Comparison of ENCODE assay signal across 15 cellular contexts in the genomic region with DNA sequence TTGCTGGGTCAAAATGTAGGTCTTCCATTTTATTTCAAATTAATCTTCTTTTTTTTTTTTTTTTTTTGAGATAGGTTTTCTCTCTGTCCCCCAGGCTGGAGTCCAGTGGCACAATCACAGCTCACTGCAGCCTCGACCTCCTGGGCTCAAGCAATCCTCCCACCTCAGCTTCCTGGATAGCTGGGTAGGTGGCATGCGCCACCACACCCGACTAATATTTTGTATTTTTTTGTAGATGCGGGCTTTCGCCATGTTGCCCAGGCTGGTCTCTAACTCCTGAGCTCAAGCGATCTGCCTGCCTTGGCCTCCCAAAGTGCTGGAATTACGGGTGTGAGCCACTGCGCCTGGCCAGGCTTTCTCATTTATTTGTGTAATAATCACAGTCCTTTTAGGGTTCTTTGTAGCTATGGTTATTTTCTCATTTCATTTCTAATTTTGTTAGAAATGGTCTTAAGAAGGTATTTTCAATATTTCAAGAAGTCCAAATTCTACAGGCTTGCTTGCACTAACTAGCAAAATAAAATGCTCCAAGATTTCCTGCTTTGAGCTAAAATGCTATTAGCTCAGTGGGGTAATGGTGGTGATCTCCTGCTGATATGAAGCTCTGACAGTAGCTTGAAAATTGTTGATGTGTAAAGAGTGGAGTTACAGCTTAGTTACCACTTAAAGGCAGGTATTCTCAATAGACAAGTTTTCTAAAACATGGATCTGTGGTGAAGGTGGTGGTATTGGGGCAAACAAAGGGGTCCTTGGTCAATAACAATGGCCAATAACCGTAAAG. TPM values are rescaled to one million over a fixed set of nuclear protein-coding genes. Genes with fewer than 3 reads are reported as not detected.
DNase-seq lines count a peak whose midpoint lies in the region; ATAC-seq, FAIRE-seq and TF ChIP-seq lines count a peak whose summit lies in the region.
"Had no signal": no experiment of that assay in that cellular context is flagged by ENCODE, and none has a peak within 500 bp of the region (broad histone marks: within the 10 kb centered on the region; RNA-seq: fewer than 3 reads in every experiment).

No MANE protein-coding gene starts in this region.

- H4K8ac ChIP-seq in IMR-90 (ENCODE audit: low read depth in 2 of 2, low read length in 2 of 2) (no peak overlapping the region), neuronal stem cell (ENCODE audit: low read depth, low read length) (no peak overlapping the region)

- FAIRE-seq in A549 (lab: Jason Lieb, UNC), result no peak
- FAIRE-seq: GM12892, GM19239 had no signal

- H3K23ac ChIP-seq in IMR-90 (ENCODE audit: low read depth, low read length) (peak overlapping the region; percentile 16; the same call in 1 of the 2 replicates), neuronal stem cell (ENCODE audit: low read depth, low read length, poor library complexity) (no peak overlapping the region)

- no peak overlapping the region for H2AFZ ChIP-seq in IMR-90 (replicated peaks; ENCODE audit: low read length, poor library complexity)
- peak overlapping the region; percentile 56 for H2AFZ ChIP-seq in mammary epithelial cell (ENCODE audit: low read depth, low read length)
- H2AFZ ChIP-seq in neuronal stem cell (ENCODE audit: low read length), result peak overlapping the region; percentile 10

- no peaks in the 10 kb centered on the region for H3K9me3 Mint-ChIP-seq in CD4-positive, alpha-beta T cell

- intact Hi-C loops in IMR-90 (cut with micrococcal nuclease) (no loop called here), mammary epithelial cell (cut with micrococcal nuclease) (loop anchor here (5.0 kb wide), 1 partner anchor 91 kb away; the partner anchor contains the start of gene EP300)
- intact Hi-C loops in CD4-positive, alpha-beta T cell (cut with DNase I, micrococcal nuclease), result no loop called here

- H4K20me1 ChIP-seq in IMR-90 (ENCODE audit: insufficient read depth, low read length), result no peaks in the 10 kb centered on the region
- H4K20me1 ChIP-seq in mammary epithelial cell (ENCODE audit: insufficient read depth, low read length), result no peaks in the 10 kb centered on the region

- WGBS in A549 (ENCODE audit: missing lambda C conversion rate), result 77% methylated on average over 9 of the region's 9 CpGs
- WGBS in IMR-90 (ENCODE audit: extremely low coverage in 2 of 2, insufficient read length in 1 of 2), 2 experiments, result 90% methylated on average over 5 of the region's 9 CpGs; no CpG with 5 or more reads in 1 of the 2 experiments
- WGBS in mammary epithelial cell (ENCODE audit: low coverage, missing lambda C conversion rate), result 79% methylated on average over 9 of the region's 9 CpGs
- no CpG with 5 or more reads among the region's 9 CpGs for WGBS in neuronal stem cell (ENCODE audit: extremely low coverage in 2 of 2, insufficient read length in 2 of 2, insufficient replicate concordance in 1 of 2), 2 donors

- H4K5ac ChIP-seq in IMR-90 (ENCODE audit: low read depth, low read length), result no peak overlapping the region

- H3K36me3 ChIP-seq in IMR-90 (ENCODE audit: control insufficient read depth, insufficient read depth, low read length), result no peaks in the 10 kb centered on the region
- no peaks in the 10 kb centered on the region for H3K36me3 ChIP-seq in mammary epithelial cell (ENCODE audit: insufficient read depth, low read length)
- H3K36me3 ChIP-seq in neuronal stem cell (replicated peaks in 1 of 2; ENCODE audit: control insufficient read depth in 2 of 2, insufficient read depth in 2 of 2, low read length in 2 of 2), result no peaks in the 10 kb centered on the region

- H3K18ac ChIP-seq in IMR-90 (ENCODE audit: low read depth, low read length), result no peak overlapping the region
- no peak overlapping the region for H3K18ac ChIP-seq in neuronal stem cell (ENCODE audit: low read length)

- CTCF ChIA-PET in A549 (lab: Yijun Ruan, JAX) (interaction anchor here (0.8 kb wide), 1 partner anchor 29 kb away, joined by 4 read pairs; no protein-coding TSS in a partner anchor), IMR-90 (lab: Yijun Ruan, JAX) (no interaction called here), mammary epithelial cell (lab: Charles Lee; ENCODE audit: low non-redundant PET) (no interaction called here)
- CTCF ChIA-PET in CD4-positive, alpha-beta T cell (lab: Charles Lee), result no interaction called here

- BruUV-seq in IMR-90 (replicated peaks; lab: Mats Ljungman, UMichigan), result no TSS peak
- no TSS peak for BruUV-seq in mammary epithelial cell (replicated peaks; lab: Mats Ljungman, UMichigan)

- H3K9ac ChIP-seq in IMR-90 (ENCODE audit: low read depth, low read length), result no peak overlapping the region
- no peak overlapping the region for H3K9ac ChIP-seq in mammary epithelial cell (ENCODE audit: insufficient read depth, low read length)
- no peak overlapping the region for H3K9ac ChIP-seq in neuronal stem cell (ENCODE audit: low read depth, low read length, poor library complexity)

- no peaks in the 10 kb centered on the region for H3K79me2 ChIP-seq in mammary epithelial cell (ENCODE audit: insufficient read depth, low read length)

- H3K27me3 ChIP-seq in IMR-90 (ENCODE audit: control insufficient read depth, insufficient read depth, low read length) (no peaks in the 10 kb centered on the region; the same call in 1 of the 2 replicates), mammary epithelial cell (ENCODE audit: insufficient read depth, low read length) (no peaks in the 10 kb centered on the region), neuronal stem cell (ENCODE audit: control insufficient read depth in 3 of 3, insufficient read depth in 3 of 3, low read depth in 1 of 3, low read length in 3 of 3) (no peaks in the 10 kb centered on the region)
- no peaks in the 10 kb centered on the region for H3K27me3 ChIP-seq in CD4-positive, alpha-beta T cell (ENCODE audit: control insufficient read depth, insufficient read depth, low read length)

- H4K91ac ChIP-seq in IMR-90 (ENCODE audit: insufficient read depth, low read depth, low read length) (no peak overlapping the region), neuronal stem cell (ENCODE audit: low read depth, low read length, poor library complexity) (no peak overlapping the region)

- no peaks in the 10 kb centered on the region for H3K27me3 Mint-ChIP-seq in CD4-positive, alpha-beta T cell

- H3K4me1 Mint-ChIP-seq in CD4-positive, alpha-beta T cell (ENCODE audit: low read depth), result no peaks in the 10 kb centered on the region

- POLR2A ChIA-PET in A549 (lab: Yijun Ruan, JAX) (no interaction called here), IMR-90 (lab: Charles Lee; ENCODE audit: unreplicated experiment) (no interaction called here)
- POLR2A ChIA-PET in CD4-positive, alpha-beta T cell (lab: Charles Lee), result interaction anchor here (1.4 kb wide), 1 partner anchor 14 kb away, joined by 3 read pairs; no protein-coding TSS in a partner anchor

- H2BK20ac ChIP-seq in IMR-90 (ENCODE audit: low read depth, low read length), result no peak overlapping the region

- peak overlapping the region; percentile 25; the same call in 1 of the 3 replicates for H3K4me2 ChIP-seq in A549
- no peak overlapping the region for H3K4me2 ChIP-seq in IMR-90 (ENCODE audit: low read depth, low read length)
- H3K4me2 ChIP-seq in mammary epithelial cell (ENCODE audit: insufficient read depth, low read depth, low read length), result peak overlapping the region; percentile 35
- no peak overlapping the region for H3K4me2 ChIP-seq in neuronal stem cell (ENCODE audit: insufficient read depth, low read length, poor library complexity, severe bottlenecking)

- H3K36me3 Mint-ChIP-seq in CD4-positive, alpha-beta T cell (ENCODE audit: low read depth), result no peaks in the 10 kb centered on the region

- no peak overlapping the region for H3K27ac Mint-ChIP-seq in CD4-positive, alpha-beta T cell

- H3K56ac ChIP-seq in IMR-90 (ENCODE audit: extremely low read depth, insufficient read depth, low read length), result no peak overlapping the region

- no peak overlapping the region for H2BK120ac ChIP-seq in IMR-90 (ENCODE audit: low read depth, low read length)
- no peak overlapping the region for H2BK120ac ChIP-seq in neuronal stem cell (ENCODE audit: low read depth, low read length)

- no peak overlapping the region for H3K4me3 Mint-ChIP-seq in CD4-positive, alpha-beta T cell

- H3K9me3 ChIP-seq in A549 (no peaks in the 10 kb centered on the region), IMR-90 (ENCODE audit: control insufficient read depth, insufficient read depth, low read length) (no peaks in the 10 kb centered on the region), mammary epithelial cell (replicated peaks; ENCODE audit: insufficient read depth, low read length) (no peaks in the 10 kb centered on the region), neuronal stem cell (replicated peaks in 1 of 2; ENCODE audit: control insufficient read depth in 2 of 2, insufficient read depth in 1 of 2, low read depth in 1 of 2, low read length in 2 of 2) (no peaks in the 10 kb centered on the region)
- H3K9me3 ChIP-seq in CD4-positive, alpha-beta T cell (ENCODE audit: control insufficient read depth, low read length), result no peaks in the 10 kb centered on the region

- no peak overlapping the region for H2BK12ac ChIP-seq in neuronal stem cell (ENCODE audit: low read length)

- no peak overlapping the region for H2BK15ac ChIP-seq in IMR-90 (ENCODE audit: low read depth, low read length)
- H2BK15ac ChIP-seq in neuronal stem cell (ENCODE audit: low read length), result no peak overlapping the region

- H3K4ac ChIP-seq in IMR-90 (ENCODE audit: low read depth, low read length) (no peak overlapping the region), neuronal stem cell (ENCODE audit: low read length) (no peak overlapping the region)

- H3K9me1 ChIP-seq in IMR-90 (ENCODE audit: insufficient read depth, low read length), result no peaks in the 10 kb centered on the region

- dilution Hi-C loops in IMR-90 (cut with HindIII; ENCODE audit: low sequenced_read_pairs, unreplicated experiment) (no loop called here), mammary epithelial cell (cut with HindIII; ENCODE audit: low sequenced_read_pairs) (loop anchor here (5.0 kb wide), 1 partner anchor 34 kb away; no protein-coding TSS in a partner anchor)

- H3K27ac ChIP-seq in A549 (no peak overlapping the region), IMR-90 (ENCODE audit: insufficient read depth, low read length) (no peak overlapping the region), mammary epithelial cell (ENCODE audit: insufficient read depth, low read depth, low read length) (no peak overlapping the region), neuronal stem cell (replicated peaks; ENCODE audit: low read length) (no peak overlapping the region)
- H3K27ac ChIP-seq in CD4-positive, alpha-beta T cell (ENCODE audit: low read depth, low read length), result no peak overlapping the region

- in situ Hi-C loops in IMR-90 (cut with MboI; ENCODE audit: low sequenced_read_pairs) (no loop called here), mammary epithelial cell (cut with MboI; ENCODE audit: low sequenced_read_pairs in 2 of 2) (no loop called here)

- TF ChIP-seq RAD21 in A549 (conservative IDR thresholded peaks at IDR 0.05 in 1 of 2, IDR thresholded peaks at IDR 0.05 in 1 of 2) (no peak), IMR-90 (IDR thresholded peaks at IDR 0.05; ENCODE audit: low read length) (no peak)

- TF ChIP-seq CTCF in A549 (IDR thresholded peaks at IDR 0.05) (no peak), IMR-90 (conservative IDR thresholded peaks at IDR 0.05; ENCODE audit: low read depth, low read length) (no peak), mammary epithelial cell (conservative IDR thresholded peaks at IDR 0.05 in 1 of 2, IDR thresholded peaks at IDR 0.05 in 1 of 2; ENCODE audit: extremely low read depth in 1 of 2, insufficient read depth in 1 of 2, low read depth in 1 of 2, low read length in 2 of 2) (no peak)
- no peak for TF ChIP-seq CTCF in CD4-positive, alpha-beta T cell (IDR thresholded peaks at IDR 0.05)

- H2AK5ac ChIP-seq in IMR-90 (ENCODE audit: low read depth, low read length) (no peak overlapping the region), neuronal stem cell (ENCODE audit: low read depth, low read length) (no peak overlapping the region)

- TF ChIP-seq EP300 in A549 (IDR thresholded peaks at IDR 0.05), result no peak

- H3K14ac ChIP-seq in IMR-90 (replicated peaks; ENCODE audit: low read depth, low read length), result no peak overlapping the region
- no peak overlapping the region for H3K14ac ChIP-seq in neuronal stem cell (ENCODE audit: low read length)

- DNase-seq in A549 (ENCODE audit: low read depth in 1 of 2, low spot score in 1 of 2) (no peak), IMR-90 (no peak), mammary epithelial cell (no peak), neuronal stem cell (ENCODE audit: low spot score) (no peak), COR-L47 (lab: John Stamatoyannopoulos, UW) (no peak)
- no peak for DNase-seq in CD4-positive, alpha-beta T cell
- DNase-seq: C1 segment of cervical spinal cord, NCI-H1436 treated with DMSO at 0.1 percent for 48 hours, NCI-H2081, NCI-H526 treated with DMSO at 0.1 percent for 48 hours, OCI-M1 had no signal

- no peak overlapping the region for H2AK9ac ChIP-seq in IMR-90 (replicated peaks; ENCODE audit: low read depth, low read length, poor library complexity)

- no peak overlapping the region for H2BK5ac ChIP-seq in IMR-90 (ENCODE audit: low read depth, low read length, poor library complexity, severe bottlenecking)
- no peak overlapping the region for H2BK5ac ChIP-seq in neuronal stem cell (ENCODE audit: low read length)

- TF ChIP-seq POLR2A in A549 (IDR thresholded peaks at IDR 0.05; ENCODE audit: low read length), result no peak
- TF ChIP-seq POLR2A in IMR-90 (IDR thresholded peaks at IDR 0.05; ENCODE audit: low read depth, low read length), result no peak

- peaks cover 7% of the 10 kb centered on the region; the same call in 1 of the 3 replicates for H3K4me1 ChIP-seq in A549
- H3K4me1 ChIP-seq in IMR-90 (ENCODE audit: control insufficient read depth, insufficient read depth, low read length), result peaks cover 4% of the 10 kb centered on the region; the same call in 1 of the 2 replicates
- peaks cover 5% of the 10 kb centered on the region for H3K4me1 ChIP-seq in mammary epithelial cell (ENCODE audit: insufficient read depth, low read length)
- peaks cover 0 to 2% of the 10 kb centered on the region in 2 donors for H3K4me1 ChIP-seq in neuronal stem cell (ENCODE audit: control insufficient read depth in 2 of 2, insufficient read depth in 1 of 2, low read depth in 1 of 2, low read length in 2 of 2)

- H3K4me3 ChIP-seq in A549, result no peak overlapping the region
- H3K4me3 ChIP-seq in IMR-90 (ENCODE audit: insufficient read depth, low read depth, low read length), result no peak overlapping the region
- H3K4me3 ChIP-seq in mammary epithelial cell (replicated peaks in 1 of 3; ENCODE audit: insufficient read depth in 1 of 3, low read depth in 2 of 3, low read length in 3 of 3), result no peak overlapping the region
- H3K4me3 ChIP-seq in neuronal stem cell (ENCODE audit: low read length in 2 of 2), result no peak overlapping the region

- H3K79me1 ChIP-seq in IMR-90 (ENCODE audit: low read depth in 1 of 2, low read length in 2 of 2), result no peaks in the 10 kb centered on the region
- no peaks in the 10 kb centered on the region for H3K79me1 ChIP-seq in neuronal stem cell (ENCODE audit: low read depth, low read length)

- ATAC-seq in A549 (peak in 1 of 2 experiments; percentile 50; a peak in 3 of 6 replicates), IMR-90 (ENCODE audit: low read depth) (no peak), HG02759 (IDR thresholded peaks at IDR 0.05; ENCODE audit: unreplicated experiment) (no peak), GM18858 (IDR thresholded peaks at IDR 0.05; ENCODE audit: unreplicated experiment) (no peak)
- ATAC-seq in CD4-positive, alpha-beta T cell (ENCODE audit: poor library complexity), result no peak

RNA-seq across cellular contexts. Expression of gene RBX1, which starts 50.0 kb away (rescaled TPM):
- polyA plus RNA-seq in A549 (2011; rRNA removed) (70.7 and 82.3 TPM in 2 replicates), A549 (2017; fragmentation: RNase III; extraction: RNeasy Plus Mini Kit Qiagen cat#74134 plus additional on column Dnase treatment) (61.3 to 63.1 TPM (median 61.7 TPM) in 3 replicates), IMR-90 (2012; rRNA removed) (84.5 and 94.8 TPM in 2 replicates), mammary epithelial cell (96.0 TPM)
- 97.6 and 108 TPM in 2 replicates for polyA plus RNA-seq in A549 (2012; cell fraction: cytosol; rRNA removed)
- polyA plus RNA-seq in A549 (2012; cell fraction: nucleus; rRNA removed), result 42.3 and 43.9 TPM in 2 replicates
- 9.4 and 9.7 TPM in 2 replicates for polyA minus RNA-seq in A549 (2011; rRNA and poly(A)+ RNA removed)
- total RNA-seq in IMR-90 (2012; rRNA removed) (63.3 and 72.4 TPM in 2 replicates), mammary epithelial cell (10 to 100 TPM; 34.5 to 43.6 TPM)
- polyA plus RNA-seq in IMR-90 (2012; cell fraction: cytosol; rRNA removed), result 75.2 and 109 TPM in 2 replicates
- polyA plus RNA-seq in IMR-90 (2012; cell fraction: nucleus; rRNA removed; ENCODE audit: low replicate concordance), result 24.2 and 61.5 TPM in 2 replicates
- polyA minus RNA-seq in mammary epithelial cell, result 55.9 TPM
- polyA plus RNA-seq in neuronal stem cell (2013, experiment 1 of 2), result 116 TPM
- polyA plus RNA-seq in neuronal stem cell (2013, experiment 2 of 2), result 120 TPM
- 10 to 100 TPM; 19.8 to 21.6 TPM for total RNA-seq in CD4-positive, alpha-beta T cell

Comparison
In these comparisons a context has a peak if more than half of its experiments do, and no peak if none do; other contexts are left out.
1. H3K4me2 ChIP-seq: peak in A549 (single experiment) and mammary epithelial cell (single experiment); none in IMR-90 (single experiment) and neuronal stem cell (single experiment).